In genomic region chr2:130365963-130366362, GRCh38 we compare ENCODE assay signal across 23 cellular contexts. TPM values are rescaled to one million over a fixed set of nuclear protein-coding genes. Genes with fewer than 3 reads are reported as not detected.
A peak's percentile ranks its signal among the peaks of the same experiment; 100 is the strongest.
DNase-seq lines count a peak whose midpoint lies in the region; ATAC-seq, FAIRE-seq and TF ChIP-seq lines count a peak whose summit lies in the region.
"Had no signal": no experiment of that assay in that cellular context is flagged by ENCODE, and none has a peak within 500 bp of the region (broad histone marks: within the 10 kb centered on the region; RNA-seq: fewer than 3 reads in every experiment).

No MANE protein-coding gene starts in this region.

- no peak overlapping the region for H3K4me3 ChIP-seq in pancreas
- H3K4me3 ChIP-seq: BLaER1 treated with 17β-estradiol and CSF1 and Interleukin-3, amounts not matched to agents 10 nM and 100 nM; GM23338 had no signal

- H3K9me3 ChIP-seq in pancreas = no peaks in the 10 kb centered on the region
- H3K9me3 ChIP-seq: BE2C had no signal

- no peaks in the 10 kb centered on the region for H3K36me3 ChIP-seq in pancreas
- H3K36me3 ChIP-seq: BE2C had no signal

- 78 to 83% methylated on average over 2 of the region's 2 CpGs for WGBS in pancreas, 2 donors

- H3K27ac ChIP-seq in pancreas = no peak overlapping the region
- H3K27ac ChIP-seq: 22Rv1; BLaER1 treated with 17β-estradiol and CSF1 and Interleukin-3, amounts not matched to agents 10 nM and 100 nM had no signal

- DNase-seq in NCI-H2171 treated with DMSO at 0.1 percent for 48 hours (lab: John Stamatoyannopoulos, UW) (peak; percentile 13), NCI-H2171 (lab: John Stamatoyannopoulos, UW) (no peak), NCI-H774 (lab: John Stamatoyannopoulos, UW) (peak; percentile 6), pancreas (no peak), activated gamma-delta T cell (lab: John Stamatoyannopoulos, UW) (no peak), T-helper 9 cell (no peak)
- DNase-seq: ACHN; AML-193; BE2C; CD4-positive, alpha-beta T cell; CD8-positive, alpha-beta memory T cell; DMS 273 treated with DMSO at 0.1 percent for 48 hours; DMS79; GF-D8; H9 had no signal

- no peaks in the 10 kb centered on the region for H3K27me3 ChIP-seq in pancreas
- H3K27me3 ChIP-seq: BE2C; BLaER1 treated with 17β-estradiol and CSF1 and Interleukin-3, amounts not matched to agents 10 nM and 100 nM had no signal

- no peak for TF ChIP-seq CTCF in pancreas (IDR thresholded peaks at IDR 0.05)

- intact Hi-C loops in pancreas (cut with DNase I) = no loop called here

- no peaks in the 10 kb centered on the region for H3K4me1 ChIP-seq in pancreas
- H3K4me1 ChIP-seq: BE2C had no signal

- FAIRE-seq in pancreas (lab: Jason Lieb, UNC) = no peak
- FAIRE-seq: A204.1, D721Med, GM12891, GM18507 had no signal

- ATAC-seq in pancreas = peak in 3 of 4 donors; percentile 38 to 58 (median 54)
- ATAC-seq: GM23338, HCT116 had no signal

RNA-seq across cellular contexts. Expression of gene PTPN18, which starts 10.1 kb away (rescaled TPM):
- 10 to 100 TPM; 37.0 to 60.8 (median 40.9) TPM for total RNA-seq in pancreas
- polyA plus RNA-seq in pancreas = 10 to 100 TPM; 65.7 to 87.0 TPM

RNA-seq across cellular contexts. Expression of gene IMP4, which starts 23.3 kb away (rescaled TPM):
- total RNA-seq in pancreas = 10 to 100 TPM; 46.8 to 75.7 (median 54.7) TPM
- polyA plus RNA-seq in pancreas = 10 to 100 TPM; 83.6 to 84.7 TPM

Comparison
In these comparisons a context has a peak if more than half of its experiments do, and no peak if none do; other contexts are left out.
1. DNase-seq: peak in NCI-H2171 treated with DMSO at 0.1 percent for 48 hours (single experiment) and NCI-H774 (single experiment); none in NCI-H2171 (single experiment), pancreas (0 of 6), activated gamma-delta T cell (single experiment) and T-helper 9 cell (single experiment).